Comparison of ENCODE assay signal across 8 cellular contexts in the genomic region with DNA sequence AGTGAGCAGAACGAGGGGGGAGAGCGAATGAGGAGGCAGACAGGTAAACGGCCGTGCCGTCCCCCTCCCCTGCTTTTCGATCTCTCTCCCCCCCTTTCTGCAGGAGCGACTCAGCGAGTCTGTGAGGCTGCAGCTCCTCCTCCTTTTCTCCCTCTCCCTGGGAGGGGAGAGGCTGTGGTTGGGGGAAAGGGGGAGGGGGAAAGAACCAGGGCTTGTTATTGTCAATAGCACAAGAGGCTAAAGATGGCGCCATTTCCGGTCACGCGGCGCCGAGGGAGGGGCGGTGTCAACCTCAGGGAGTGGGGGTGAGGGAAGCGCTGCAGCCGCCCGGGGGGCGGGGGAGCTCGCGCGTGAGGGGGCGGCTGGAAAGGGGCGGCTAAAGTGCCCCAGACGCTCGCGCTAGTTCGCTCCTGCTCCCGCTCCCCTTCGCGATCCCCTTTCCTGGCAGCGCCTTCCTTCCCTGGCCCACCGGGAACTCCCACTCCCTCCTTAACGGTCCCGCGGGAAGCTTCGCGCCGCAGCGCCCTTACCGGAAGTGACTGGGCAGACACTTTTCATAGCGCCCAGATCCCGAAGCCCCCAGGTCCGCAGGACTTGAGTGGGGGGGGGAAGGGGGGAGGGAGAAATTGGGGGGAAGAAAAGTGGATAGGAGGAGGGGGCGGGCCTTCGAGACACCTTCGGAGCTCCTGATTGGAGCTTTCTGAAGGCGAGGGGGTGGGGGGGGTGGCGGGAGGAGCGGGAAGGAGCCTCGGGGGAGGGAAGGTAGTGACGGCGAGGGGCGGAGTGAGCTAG. TPM values are rescaled to one million over a fixed set of nuclear protein-coding genes. Genes with fewer than 3 reads are reported as not detected.
A peak's percentile ranks its signal among the peaks of the same experiment; 100 is the strongest.
DNase-seq lines count a peak whose midpoint lies in the region; ATAC-seq lines count a peak whose summit lies in the region.

TSS of gene CUL4B (minus strand) at position 121 of the 792 bp plus-strand sequence. CDS start 324 bp downstream, outside the sequence.

- peak within 1 kb of the TSS; percentile 99 for H3K27ac ChIP-seq in HUES48 (ENCODE audit: low read depth, low read length)

- H3K27me3 ChIP-seq in HUES48 (ENCODE audit: control insufficient read depth, insufficient read depth, low read length) (no peaks in the 10 kb centered on the region), NT2/D1 (ENCODE audit: insufficient read depth, insufficient read length) (no peaks in the 10 kb centered on the region), endocrine pancreas (ENCODE audit: control insufficient read depth, insufficient read depth, low read length) (no peaks in the 10 kb centered on the region)

- ATAC-seq in GM21390 (IDR thresholded peaks at IDR 0.05; ENCODE audit: unreplicated experiment): peak; percentile 82

- H3K4me3 ChIP-seq in HUES48 (ENCODE audit: low read depth, low read length): peak within 1 kb of the TSS; percentile 89
- peak within 1 kb of the TSS; percentile 78 for H3K4me3 ChIP-seq in NT2/D1 (ENCODE audit: insufficient read length, low read depth)
- peak within 1 kb of the TSS; percentile 93 for H3K4me3 ChIP-seq in endocrine pancreas (ENCODE audit: control insufficient read depth, insufficient read depth, low read length)

- peaks cover 16% of the 10 kb centered on the region for H3K36me3 ChIP-seq in HUES48 (ENCODE audit: control insufficient read depth, insufficient read depth, low read length)
- peaks cover 16% of the 10 kb centered on the region for H3K36me3 ChIP-seq in NT2/D1 (ENCODE audit: insufficient read depth, insufficient read length, low read length)
- no peaks in the 10 kb centered on the region for H3K36me3 ChIP-seq in endocrine pancreas (ENCODE audit: control insufficient read depth, insufficient read depth, low read length)

- H3K9ac ChIP-seq in HUES48 (ENCODE audit: low read depth, low read length) (peak within 1 kb of the TSS; percentile 95), NT2/D1 (ENCODE audit: insufficient read length, low read depth) (peak within 1 kb of the TSS; percentile 87), endocrine pancreas (ENCODE audit: control insufficient read depth, insufficient read depth, low read length) (peak within 1 kb of the TSS; percentile 89)

- H3K4me1 ChIP-seq in HUES48 (ENCODE audit: control insufficient read depth, insufficient read depth, low read length) (peaks cover 16% of the 10 kb centered on the region), NT2/D1 (ENCODE audit: insufficient read depth, insufficient read length) (peaks cover 3% of the 10 kb centered on the region), endocrine pancreas (ENCODE audit: control insufficient read depth, insufficient read depth, low read length) (peaks cover 11% of the 10 kb centered on the region)

- DNase-seq in COR-L47 (lab: John Stamatoyannopoulos, UW): peak; percentile 87
- DNase-seq in NT2/D1 (ENCODE audit: low read depth, low spot score): peak; percentile 92
- peak; percentile 73 for DNase-seq in activated CD8-positive, alpha-beta memory T cell treated with anti-CD3 and anti-CD28 coated beads, Interleukin-2, amount 50 U/mL, for 1 hour (ENCODE audit: extremely low read depth)
- DNase-seq in mesenteric fat pad (ENCODE audit: low spot score): peak; percentile 95
- DNase-seq in stimulated activated CD8-positive, alpha-beta memory T cell treated with anti-CD3 and anti-CD28 coated beads, Interleukin-15, amount 100 ng/mL, for 1 hour (ENCODE audit: low read depth): peak; percentile 79

- H3K9me3 ChIP-seq in HUES48 (ENCODE audit: control insufficient read depth, insufficient read depth, low read length): no peaks in the 10 kb centered on the region
- H3K9me3 ChIP-seq in NT2/D1 (ENCODE audit: insufficient read depth, low read length): no peaks in the 10 kb centered on the region
- no peaks in the 10 kb centered on the region for H3K9me3 ChIP-seq in endocrine pancreas (ENCODE audit: control insufficient read depth, low read length)

RNA-seq across cellular contexts. Expression of gene CUL4B, which starts in this region (rescaled TPM):
- total RNA-seq in mesenteric fat pad: 35.9 TPM

Comparison
In these comparisons a context has a peak if more than half of its experiments do, and no peak if none do; other contexts are left out.
1. Peak in every context shown above with its lines: DNase-seq, ATAC-seq, H3K4me3 ChIP-seq and H3K27ac ChIP-seq.